Comparison of ENCODE assay signal across 28 cellular contexts in the genomic region with DNA sequence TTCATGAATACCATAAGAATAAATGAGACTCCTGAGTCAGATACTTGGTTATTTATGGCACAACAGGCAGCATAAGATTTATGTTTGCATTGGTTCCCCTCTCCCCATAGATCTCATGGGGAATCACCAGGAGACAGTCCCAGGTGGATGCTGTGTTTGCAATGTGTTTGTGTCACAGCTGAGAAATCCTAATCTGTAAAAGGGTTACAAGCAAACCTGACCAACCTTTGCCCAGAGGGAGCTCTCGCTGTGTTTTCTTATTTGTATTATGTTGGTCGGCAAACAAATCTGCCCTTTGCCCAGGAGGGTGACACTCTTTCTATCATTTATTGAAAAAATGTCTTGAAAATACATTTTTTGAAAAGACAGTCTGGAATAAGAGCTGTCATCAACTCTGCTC.
"Had no signal": no experiment of that assay in that cellular context is flagged by ENCODE, and none has a peak within 500 bp of the region (broad histone marks: within the 10 kb centered on the region; RNA-seq: fewer than 3 reads in every experiment).

No MANE protein-coding gene starts in this region.

- H3K79me2 ChIP-seq: parathyroid adenoma had no signal

- H3K9me3 ChIP-seq: esophagus squamous epithelium, heart right ventricle, left lung, tibial nerve had no signal

- H3K4me3 ChIP-seq: esophagus squamous epithelium, heart right ventricle, left lung, lung, neural progenitor cell, tibial nerve had no signal

- H3K27ac ChIP-seq: epithelial cell of prostate, esophagus squamous epithelium, heart right ventricle, left lung, neural progenitor cell, parathyroid adenoma, tibial nerve had no signal

- H2AFZ ChIP-seq: neural progenitor cell, parathyroid adenoma had no signal

- H3K9ac ChIP-seq: neural progenitor cell, parathyroid adenoma had no signal

- H3K36me3 ChIP-seq: esophagus squamous epithelium, heart right ventricle, left lung, neural progenitor cell, tibial nerve had no signal

- DNase-seq: activated CD4-positive, alpha-beta T cell treated with anti-CD3 and anti-CD28 coated beads for 36 hours; activated CD4-positive, CD25-positive, alpha-beta regulatory T cell; activated CD8-positive, alpha-beta memory T cell treated with anti-CD3 and anti-CD28 coated beads, Interleukin-2, amount 10 ng/mL, durations not matched to agents 7 days and 5 days; activated CD8-positive, alpha-beta T cell treated with anti-CD3 and anti-CD28 coated beads, Interleukin-2, amount 10 ng/mL, durations not matched to agents 7 days and 5 days; activated naive CD4-positive, alpha-beta T cell; activated T-cell treated with anti-CD3 and anti-CD28 coated beads, Interleukin-2, amount 50 U/mL, for 72 hours; anterior cingulate cortex; dermis blood vessel endothelial cell; effector CD4-positive, alpha-beta T cell; esophagus squamous epithelium; foreskin melanocyte; heart right ventricle; kidney glomerular epithelial cell; left lung; mesendoderm; natural killer cell; occipital lobe; right cardiac atrium; stimulated activated CD4-positive, alpha-beta T cell treated with anti-CD3 and anti-CD28 coated beads, Interleukin-2, amount 100 ng/mL, for 48 hours; stimulated activated naive CD4-positive, alpha-beta T cell treated with Interleukin-2 at 50 U/mL for 16 hours had no signal

- ATAC-seq: activated CD4-positive, alpha-beta T cell treated with anti-CD3 and anti-CD28 coated beads for 36 hours; activated CD8-positive, alpha-beta memory T cell treated with anti-CD3 and anti-CD28 coated beads, Interleukin-2, amount 10 ng/mL, durations not matched to agents 7 days and 5 days; activated CD8-positive, alpha-beta T cell treated with anti-CD3 and anti-CD28 coated beads, Interleukin-2, amount 10 ng/mL, durations not matched to agents 7 days and 5 days; activated naive CD4-positive, alpha-beta T cell treated with anti-CD3 and anti-CD28 coated beads, Interleukin-2, amount 50 U/mL, for 72 hours; activated T-cell treated with anti-CD3 and anti-CD28 coated beads, Interleukin-2, amount 50 U/mL, for 72 hours; heart right ventricle; left lung; natural killer cell; right cardiac atrium had no signal

- H3K4me2 ChIP-seq: neural progenitor cell had no signal

- H3K4me1 ChIP-seq: left lung, parathyroid adenoma had no signal

- H3K27me3 ChIP-seq: left lung, neural progenitor cell, tibial nerve had no signal

- FAIRE-seq: bronchial epithelial cell, endometrium had no signal
